15 cellular contexts compared by ENCODE assay signal in genomic region chr10:59895629-59896116, GRCh38. TPM values are rescaled to one million over a fixed set of nuclear protein-coding genes. Genes with fewer than 3 reads are reported as not detected.
DNase-seq lines count a peak whose midpoint lies in the region; ATAC-seq and TF ChIP-seq lines count a peak whose summit lies in the region.
"Had no signal": no experiment of that assay in that cellular context is flagged by ENCODE, and none has a peak within 500 bp of the region (broad histone marks: within the 10 kb centered on the region; RNA-seq: fewer than 3 reads in every experiment).

No MANE protein-coding gene starts in this region.

- no peaks in the 10 kb centered on the region for H3K27me3 Mint-ChIP-seq in activated T-helper 2 cell treated with anti-CD3 and anti-CD28 coated beads, Interferon-gamma antibody, Interleukin-2, Interleukin-4, amounts not matched to agents 10 μg/mL and 5 μg/mL and 100 μg/mL, durations not matched to agents 14 hours and 24 hours and 36 hours (ENCODE audit: low read depth)

- H3K4me3 ChIP-seq in esophagus (ENCODE audit: low read depth in 1 of 2, low read length in 2 of 2) (no peak overlapping the region), lower lobe of right lung (no peak overlapping the region)

- H3K9me3 Mint-ChIP-seq in activated T-helper 2 cell treated with anti-CD3 and anti-CD28 coated beads, Interferon-gamma antibody, Interleukin-2, Interleukin-4, amounts not matched to agents 10 μg/mL and 5 μg/mL and 100 μg/mL, durations not matched to agents 14 hours and 24 hours and 36 hours: no peaks in the 10 kb centered on the region

- peaks cover 6 to 30% of the 10 kb centered on the region in 2 donors for H3K4me1 ChIP-seq in esophagus (ENCODE audit: control insufficient read depth in 2 of 2, insufficient read depth in 2 of 2, low read length in 1 of 2)
- H3K4me1 ChIP-seq in lower lobe of right lung: peaks cover 80% of the 10 kb centered on the region

- intact Hi-C loops in lower lobe of right lung (cut with DNase I): no loop called here
- intact Hi-C loops in activated T-helper 2 cell treated with anti-CD3 and anti-CD28 coated beads, Interferon-gamma antibody, Interleukin-2, Interleukin-4, amounts not matched to agents 10 μg/mL and 5 μg/mL and 100 μg/mL, durations not matched to agents 14 hours and 24 hours and 36 hours (cut with micrococcal nuclease): no loop called here

- H3K4me1 Mint-ChIP-seq in activated T-helper 2 cell treated with anti-CD3 and anti-CD28 coated beads, Interferon-gamma antibody, Interleukin-2, Interleukin-4, amounts not matched to agents 10 μg/mL and 5 μg/mL and 100 μg/mL, durations not matched to agents 14 hours and 24 hours and 36 hours (ENCODE audit: low read depth): peaks cover 51% of the 10 kb centered on the region

- no peak overlapping the region for H3K4me3 Mint-ChIP-seq in activated T-helper 2 cell treated with anti-CD3 and anti-CD28 coated beads, Interferon-gamma antibody, Interleukin-2, Interleukin-4, amounts not matched to agents 10 μg/mL and 5 μg/mL and 100 μg/mL, durations not matched to agents 14 hours and 24 hours and 36 hours (ENCODE audit: low read depth)

- H3K9me3 ChIP-seq in esophagus (ENCODE audit: control insufficient read depth in 2 of 2, insufficient read depth in 1 of 2, low read depth in 1 of 2, low read length in 1 of 2) (no peaks in the 10 kb centered on the region), lower lobe of right lung (no peaks in the 10 kb centered on the region)
- H3K9me3 ChIP-seq: neutrophil had no signal

- no peak for TF ChIP-seq CTCF in lower lobe of right lung (IDR thresholded peaks at IDR 0.05)

- H3K36me3 Mint-ChIP-seq in activated T-helper 2 cell treated with anti-CD3 and anti-CD28 coated beads, Interferon-gamma antibody, Interleukin-2, Interleukin-4, amounts not matched to agents 10 μg/mL and 5 μg/mL and 100 μg/mL, durations not matched to agents 14 hours and 24 hours and 36 hours (ENCODE audit: low read depth): peaks cover 22% of the 10 kb centered on the region

- no peaks in the 10 kb centered on the region for H3K36me3 ChIP-seq in esophagus (ENCODE audit: control insufficient read depth in 2 of 2, insufficient read depth in 2 of 2, low read length in 1 of 2)
- no peaks in the 10 kb centered on the region for H3K36me3 ChIP-seq in lower lobe of right lung
- H3K36me3 ChIP-seq: neutrophil had no signal

- 35 to 37% methylated on average over 10 of the region's 10 CpGs for WGBS in esophagus, 2 donors

- ATAC-seq in lower lobe of right lung: peak in 1 of 2 donors; percentile 68

- peak; percentile 14 for DNase-seq in HuH-7.5 (ENCODE audit: low spot score)
- DNase-seq in lower lobe of right lung: no peak
- DNase-seq in superior temporal gyrus (ENCODE audit: extremely low spot score): peak; percentile 10
- DNase-seq in NCI-H1048 (lab: John Stamatoyannopoulos, UW): no peak
- DNase-seq in activated T-cell treated with anti-CD3 and anti-CD28 coated beads, Interleukin-2, amount 50 U/mL, for 48 hours: no peak
- no peak for DNase-seq in NCI-H510A treated with DMSO at 0.1 percent for 48 hours (lab: John Stamatoyannopoulos, UW)
- DNase-seq in activated T-helper 2 cell treated with anti-CD3 and anti-CD28 coated beads, Interferon-gamma antibody, Interleukin-2, Interleukin-4, amounts not matched to agents 10 μg/mL and 5 μg/mL and 100 μg/mL, durations not matched to agents 14 hours and 24 hours and 36 hours (ENCODE audit: low spot score): no peak
- DNase-seq: activated CD4-positive, alpha-beta T cell treated with anti-CD3 and anti-CD28 coated beads, Interleukin-2, amount 50 U/mL, for 48 hours; activated gamma-delta T cell; cerebellar nuclear complex; DMS79 treated with DMSO at 0.1 percent for 48 hours; NCI-H524 treated with DMSO at 0.1 percent for 48 hours; T-helper 9 cell had no signal

- H3K27me3 ChIP-seq in esophagus (ENCODE audit: control insufficient read depth in 1 of 2, insufficient read depth in 2 of 2, low read length in 2 of 2) (no peaks in the 10 kb centered on the region), lower lobe of right lung (ENCODE audit: low read depth) (no peaks in the 10 kb centered on the region)
- H3K27me3 ChIP-seq: neutrophil had no signal

- H3K27ac Mint-ChIP-seq in activated T-helper 2 cell treated with anti-CD3 and anti-CD28 coated beads, Interferon-gamma antibody, Interleukin-2, Interleukin-4, amounts not matched to agents 10 μg/mL and 5 μg/mL and 100 μg/mL, durations not matched to agents 14 hours and 24 hours and 36 hours: no peak overlapping the region

- H3K27ac ChIP-seq in esophagus (ENCODE audit: low read depth in 2 of 2, low read length in 1 of 2) (peak overlapping the region; percentile 57 to 64), lower lobe of right lung (peak overlapping the region; percentile 27)
- H3K27ac ChIP-seq: neutrophil had no signal

RNA-seq across cellular contexts. Expression of gene CCDC6, which starts 10.7 kb away (rescaled TPM):
- 10 to 100 TPM; 23.2 to 25.9 TPM for polyA plus RNA-seq in esophagus
- 50.6 TPM for total RNA-seq in lower lobe of right lung
- 61.5 and 63.1 TPM in 2 replicates for total RNA-seq in activated T-helper 2 cell treated with anti-CD3 and anti-CD28 coated beads, Interferon-gamma antibody, Interleukin-2, Interleukin-4, amounts not matched to agents 10 μg/mL and 5 μg/mL and 100 μg/mL, durations not matched to agents 14 hours and 24 hours and 36 hours

Comparison
In these comparisons a context has a peak if more than half of its experiments do, and no peak if none do; other contexts are left out.
1. DNase-seq: peak in HuH-7.5 (single experiment) and superior temporal gyrus (single experiment); none in lower lobe of right lung (single experiment), NCI-H1048 (single experiment), activated T-cell treated with anti-CD3 and anti-CD28 coated beads, Interleukin-2, amount 50 U/mL, for 48 hours (0 of 2), NCI-H510A treated with DMSO at 0.1 percent for 48 hours (single experiment) and activated T-helper 2 cell treated with anti-CD3 and anti-CD28 coated beads, Interferon-gamma antibody, Interleukin-2, Interleukin-4, amounts not matched to agents 10 μg/mL and 5 μg/mL and 100 μg/mL, durations not matched to agents 14 hours and 24 hours and 36 hours (single experiment).